In the genomic region with DNA sequence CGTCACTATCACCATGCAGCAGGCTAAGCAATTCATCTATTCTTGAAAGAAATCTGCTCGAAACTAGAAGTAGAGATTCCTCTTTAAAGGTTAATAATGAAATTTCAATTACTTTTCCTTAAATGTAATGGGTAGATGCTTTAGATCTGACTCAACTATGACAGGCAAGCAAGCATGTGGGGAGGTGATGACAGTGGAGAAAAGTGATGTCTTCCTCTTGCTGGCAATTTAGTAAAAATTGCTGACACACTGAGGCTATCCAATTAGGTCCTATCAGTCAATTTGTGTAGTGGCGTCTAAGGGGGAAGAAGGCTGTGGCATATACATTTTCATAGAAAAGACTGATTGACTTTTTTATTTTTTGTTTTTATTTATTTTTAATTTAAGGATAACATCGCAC, we compare ENCODE assay signal across 14 cellular contexts.
DNase-seq lines count a peak whose midpoint lies in the region; ATAC-seq and TF ChIP-seq lines count a peak whose summit lies in the region.
"Had no signal": no experiment of that assay in that cellular context is flagged by ENCODE, and none has a peak within 500 bp of the region (broad histone marks: within the 10 kb centered on the region; RNA-seq: fewer than 3 reads in every experiment).

No MANE protein-coding gene starts in this region.

- H2BK15ac ChIP-seq in IMR-90 (ENCODE audit: low read depth, low read length): no peak overlapping the region

- no peak overlapping the region for H4K5ac ChIP-seq in IMR-90 (ENCODE audit: low read depth, low read length)

- H3K14ac ChIP-seq in IMR-90 (replicated peaks; ENCODE audit: low read depth, low read length): no peak overlapping the region

- no peak overlapping the region for H3K23ac ChIP-seq in IMR-90 (ENCODE audit: low read depth, low read length)

- no peak overlapping the region for H3K9ac ChIP-seq in IMR-90 (ENCODE audit: low read depth, low read length)
- H3K9ac ChIP-seq: BLaER1, KMS-11 had no signal

- peak; percentile 87 for DNase-seq in DMS114 treated with DMSO at 0.1 percent for 48 hours (lab: John Stamatoyannopoulos, UW; ENCODE audit: unreplicated experiment)
- DNase-seq in IMR-90: peak; percentile 25
- DNase-seq in amniotic epithelial cell (ENCODE audit: low read depth): peak; percentile 65
- peak; percentile 25 for DNase-seq in skeletal muscle cell (ENCODE audit: low read depth)
- no peak for DNase-seq in SIG-M5 (lab: John Stamatoyannopoulos, UW)
- no peak for DNase-seq in GM19238 (ENCODE audit: insufficient read length, low spot score)
- no peak for DNase-seq in left lobe of liver (ENCODE audit: low spot score)
- DNase-seq: AML-193, H7 had no signal

- dilution Hi-C loops in IMR-90 (cut with HindIII; ENCODE audit: low sequenced_read_pairs, unreplicated experiment): no loop called here

- H3K79me1 ChIP-seq in IMR-90 (ENCODE audit: low read depth in 1 of 2, low read length in 2 of 2): no peaks in the 10 kb centered on the region

- intact Hi-C loops in IMR-90 (cut with micrococcal nuclease): no loop called here

- no TSS peak for BruUV-seq in IMR-90 (replicated peaks; lab: Mats Ljungman, UMichigan)

- no peak overlapping the region for H2AFZ ChIP-seq in IMR-90 (replicated peaks; ENCODE audit: low read length, poor library complexity)
- H2AFZ ChIP-seq: GM23338 had no signal

- H3K4me1 ChIP-seq in IMR-90 (ENCODE audit: control insufficient read depth, insufficient read depth, low read length): no peaks in the 10 kb centered on the region
- H3K4me1 ChIP-seq: A549, BLaER1 had no signal

- in situ Hi-C loops in IMR-90 (cut with MboI; ENCODE audit: low sequenced_read_pairs): no loop called here

- H3K56ac ChIP-seq in IMR-90 (ENCODE audit: extremely low read depth, insufficient read depth, low read length): no peak overlapping the region

- H3K4me2 ChIP-seq in IMR-90 (ENCODE audit: low read depth, low read length): no peak overlapping the region
- H3K4me2 ChIP-seq: A549, BLaER1, GM23338, KMS-11 had no signal

- no peaks in the 10 kb centered on the region for H4K20me1 ChIP-seq in IMR-90 (ENCODE audit: insufficient read depth, low read length)
- H4K20me1 ChIP-seq: BLaER1 had no signal

- no CpG with 5 or more reads among the region's 4 CpGs for WGBS in IMR-90 (ENCODE audit: extremely low coverage in 2 of 2, insufficient read length in 1 of 2), 2 experiments

- no peak for TF ChIP-seq CTCF in IMR-90 (conservative IDR thresholded peaks at IDR 0.05; ENCODE audit: low read depth, low read length)

- H3K36me3 ChIP-seq in IMR-90 (ENCODE audit: control insufficient read depth, insufficient read depth, low read length): no peaks in the 10 kb centered on the region
- H3K36me3 ChIP-seq: BLaER1 had no signal

- H3K27me3 ChIP-seq in IMR-90 (ENCODE audit: control insufficient read depth, insufficient read depth, low read length): no peaks in the 10 kb centered on the region
- H3K27me3 ChIP-seq: BLaER1 had no signal

- H4K8ac ChIP-seq in IMR-90 (ENCODE audit: low read depth in 2 of 2, low read length in 2 of 2): no peak overlapping the region

- ATAC-seq in IMR-90 (ENCODE audit: low read depth): no peak
- ATAC-seq in GM21423 (IDR thresholded peaks at IDR 0.05; ENCODE audit: unreplicated experiment): no peak
- ATAC-seq in left lobe of liver: no peak
- ATAC-seq: A549, GM23338 had no signal

- H2BK120ac ChIP-seq in IMR-90 (ENCODE audit: low read depth, low read length): no peak overlapping the region

- POLR2A ChIA-PET in IMR-90 (lab: Charles Lee; ENCODE audit: unreplicated experiment): no interaction called here

- no peak overlapping the region for H2BK20ac ChIP-seq in IMR-90 (ENCODE audit: low read depth, low read length)

- no peak overlapping the region for H3K4me3 ChIP-seq in IMR-90 (ENCODE audit: insufficient read depth, low read depth, low read length)
- no peak overlapping the region for H3K4me3 ChIP-seq in skeletal muscle cell (ENCODE audit: low read depth, low read length)
- H3K4me3 ChIP-seq: A549, BLaER1, GM23338 had no signal

- H2AK9ac ChIP-seq in IMR-90 (replicated peaks; ENCODE audit: low read depth, low read length, poor library complexity): no peak overlapping the region

- H2BK5ac ChIP-seq in IMR-90 (ENCODE audit: low read depth, low read length, poor library complexity, severe bottlenecking): no peak overlapping the region

- H3K18ac ChIP-seq in IMR-90 (ENCODE audit: low read depth, low read length): no peak overlapping the region

- CTCF ChIA-PET in IMR-90 (lab: Yijun Ruan, JAX): no interaction called here

- no peak for TF ChIP-seq POLR2A in IMR-90 (IDR thresholded peaks at IDR 0.05; ENCODE audit: low read depth, low read length)

- no peak overlapping the region for H3K27ac ChIP-seq in IMR-90 (ENCODE audit: insufficient read depth, low read length)
- H3K27ac ChIP-seq: A549, BLaER1, KMS-11 had no signal

- TF ChIP-seq RAD21 in IMR-90 (IDR thresholded peaks at IDR 0.05; ENCODE audit: low read length): no peak

- H3K9me1 ChIP-seq in IMR-90 (ENCODE audit: insufficient read depth, low read length): no peaks in the 10 kb centered on the region

- no peak overlapping the region for H4K91ac ChIP-seq in IMR-90 (ENCODE audit: insufficient read depth, low read depth, low read length)

- no peak overlapping the region for H3K4ac ChIP-seq in IMR-90 (ENCODE audit: low read depth, low read length)

- H3K9me3 ChIP-seq in IMR-90 (ENCODE audit: control insufficient read depth, insufficient read depth, low read length): no peaks in the 10 kb centered on the region
- H3K9me3 ChIP-seq: A549, BLaER1 had no signal

- no peak overlapping the region for H2AK5ac ChIP-seq in IMR-90 (ENCODE audit: low read depth, low read length)

TF ChIP-seq in IMR-90, 13 proteins besides CTCF, POLR2A, EP300 and RAD21:
- TF ChIP-seq CEBPB (IDR thresholded peaks at IDR 0.05; ENCODE audit: low read depth, low read length) (no peak), SMC3 (IDR thresholded peaks at IDR 0.05; ENCODE audit: low read depth, low read length) (no peak), FOS (IDR thresholded peaks at IDR 0.05; ENCODE audit: low read depth, low read length) (no peak), RCOR1 (IDR thresholded peaks at IDR 0.05; ENCODE audit: insufficient replicate concordance, low read length) (no peak), MAFK (IDR thresholded peaks at IDR 0.05; ENCODE audit: low read depth, low read length) (no peak), BHLHE40 (IDR thresholded peaks at IDR 0.05; ENCODE audit: low read depth, low read length) (no peak), RFX5 (IDR thresholded peaks at IDR 0.05; ENCODE audit: low read depth, low read length) (no peak), NFE2L2 (IDR thresholded peaks at IDR 0.05; ENCODE audit: low read depth, low read length) (no peak), CHD1 (IDR thresholded peaks at IDR 0.05; ENCODE audit: low read depth, low read length) (no peak), MXI1 (IDR thresholded peaks at IDR 0.05; ENCODE audit: borderline replicate concordance, low read depth, low read length) (no peak)
- TF ChIP-seq, protein P1, sequence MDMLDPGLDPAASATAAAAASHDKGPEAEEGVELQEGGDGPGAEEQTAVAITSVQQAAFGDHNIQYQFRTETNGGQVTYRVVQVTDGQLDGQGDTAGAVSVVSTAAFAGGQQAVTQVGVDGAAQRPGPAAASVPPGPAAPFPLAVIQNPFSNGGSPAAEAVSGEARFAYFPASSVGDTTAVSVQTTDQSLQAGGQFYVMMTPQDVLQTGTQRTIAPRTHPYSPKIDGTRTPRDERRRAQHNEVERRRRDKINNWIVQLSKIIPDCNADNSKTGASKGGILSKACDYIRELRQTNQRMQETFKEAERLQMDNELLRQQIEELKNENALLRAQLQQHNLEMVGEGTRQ (IDR thresholded peaks at IDR 0.05; ENCODE audit: low read depth, low read length): no peak
- TF ChIP-seq, protein P2, sequence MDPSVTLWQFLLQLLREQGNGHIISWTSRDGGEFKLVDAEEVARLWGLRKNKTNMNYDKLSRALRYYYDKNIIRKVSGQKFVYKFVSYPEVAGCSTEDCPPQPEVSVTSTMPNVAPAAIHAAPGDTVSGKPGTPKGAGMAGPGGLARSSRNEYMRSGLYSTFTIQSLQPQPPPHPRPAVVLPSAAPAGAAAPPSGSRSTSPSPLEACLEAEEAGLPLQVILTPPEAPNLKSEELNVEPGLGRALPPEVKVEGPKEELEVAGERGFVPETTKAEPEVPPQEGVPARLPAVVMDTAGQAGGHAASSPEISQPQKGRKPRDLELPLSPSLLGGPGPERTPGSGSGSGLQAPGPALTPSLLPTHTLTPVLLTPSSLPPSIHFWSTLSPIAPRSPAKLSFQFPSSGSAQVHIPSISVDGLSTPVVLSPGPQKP (IDR thresholded peaks at IDR 0.05; ENCODE audit: borderline replicate concordance, low read depth, low read length): no peak

Comparison
In these comparisons a context has a peak if more than half of its experiments do, and no peak if none do; other contexts are left out.
1. DNase-seq: peak in DMS114 treated with DMSO at 0.1 percent for 48 hours (single experiment), IMR-90 (single experiment), amniotic epithelial cell (single experiment) and skeletal muscle cell (single experiment); none in SIG-M5 (single experiment), GM19238 (single experiment) and left lobe of liver (single experiment).